ENCODE assay signal across 29 cellular contexts in genomic region chr2:18959200-18959599, GRCh38.
"Had no signal": no experiment of that assay in that cellular context is flagged by ENCODE, and none has a peak within 500 bp of the region (broad histone marks: within the 10 kb centered on the region; RNA-seq: fewer than 3 reads in every experiment).

No MANE protein-coding gene starts in this region.

- H3K27ac ChIP-seq: stomach, suprapubic skin, testis, thoracic aorta, thyroid gland, tibial artery, tibial nerve, transverse colon, upper lobe of left lung, upper lobe of right lung, uterus, vagina had no signal

- H3K4me3 Mint-ChIP-seq: stimulated activated effector memory CD8-positive, alpha-beta T cell treated with anti-CD3 and anti-CD28 coated beads, Interleukin-12 subunit alpha, Interleukin-12 subunit beta, amount 100 ng/mL, for 72 hours; stimulated activated memory B cell treated with anti-CD40 and anti-IgM and Interleukin-4, amounts not matched to agents 10 μg/mL and 1 μg/mL and 100 μg/mL, for 72 hours; stimulated activated naive B cell treated with anti-CD40 and anti-IgM and Interleukin-4, amounts not matched to agents 10 μg/mL and 1 μg/mL and 100 μg/mL, for 72 hours; stimulated activated naive CD8-positive, alpha-beta T cell treated with anti-CD3 and anti-CD28 coated beads, Interleukin-15, amount 100 ng/mL, for 72 hours; stimulated activated naive CD8-positive, alpha-beta T cell treated with anti-CD3 and anti-CD28 coated beads, Interleukin-15, Interleukin-2, amounts not matched to agents 100 ng/mL and 50 ng/mL, for 24 hours; type B pancreatic cell had no signal

- H3K27me3 Mint-ChIP-seq: stimulated activated memory B cell treated with anti-CD40 and anti-IgM and Interleukin-4, amounts not matched to agents 10 μg/mL and 1 μg/mL and 100 μg/mL, for 72 hours; stimulated activated naive CD8-positive, alpha-beta T cell treated with anti-CD3 and anti-CD28 coated beads, Interleukin-15, amount 100 ng/mL, for 72 hours; stimulated activated naive CD8-positive, alpha-beta T cell treated with anti-CD3 and anti-CD28 coated beads, Interleukin-15, Interleukin-2, amounts not matched to agents 100 ng/mL and 50 ng/mL, for 24 hours had no signal

- FAIRE-seq: urothelium cell line had no signal

- H3K9me3 ChIP-seq: testis, thyroid gland, upper lobe of left lung, upper lobe of right lung, uterus, vagina had no signal

- H3K9me3 Mint-ChIP-seq: stimulated activated effector memory CD8-positive, alpha-beta T cell treated with anti-CD3 and anti-CD28 coated beads, Interleukin-12 subunit alpha, Interleukin-12 subunit beta, amount 100 ng/mL, for 72 hours had no signal

- H3K36me3 Mint-ChIP-seq: stimulated activated effector memory CD8-positive, alpha-beta T cell treated with anti-CD3 and anti-CD28 coated beads, Interleukin-12 subunit alpha, Interleukin-12 subunit beta, amount 100 ng/mL, for 72 hours; stimulated activated naive B cell treated with anti-CD40 and anti-IgM and Interleukin-4, amounts not matched to agents 10 μg/mL and 1 μg/mL and 100 μg/mL, for 72 hours; type B pancreatic cell had no signal

- H3K4me1 ChIP-seq: suprapubic skin, thyroid gland, tibial artery, tibial nerve, transverse colon, upper lobe of left lung, upper lobe of right lung, uterus had no signal

- H3K4me3 ChIP-seq: stomach, suprapubic skin, testis, thoracic aorta, thyroid gland, tibial artery, tibial nerve, transverse colon, upper lobe of left lung, upper lobe of right lung, uterus, vagina had no signal

- H3K4me1 Mint-ChIP-seq: stimulated activated effector memory CD8-positive, alpha-beta T cell treated with anti-CD3 and anti-CD28 coated beads, Interleukin-12 subunit alpha, Interleukin-12 subunit beta, amount 100 ng/mL, for 72 hours; stimulated activated memory B cell treated with anti-CD40 and anti-IgM and Interleukin-4, amounts not matched to agents 10 μg/mL and 1 μg/mL and 100 μg/mL, for 72 hours; stimulated activated naive B cell treated with anti-CD40 and anti-IgM and Interleukin-4, amounts not matched to agents 10 μg/mL and 1 μg/mL and 100 μg/mL, for 72 hours; stimulated activated naive CD8-positive, alpha-beta T cell treated with anti-CD3 and anti-CD28 coated beads, Interleukin-15, amount 100 ng/mL, for 72 hours had no signal

- H3K36me3 ChIP-seq: stomach, suprapubic skin, thoracic aorta, thyroid gland, tibial artery, tibial nerve, transverse colon, upper lobe of left lung, upper lobe of right lung, uterus, vagina had no signal

- ATAC-seq: stimulated activated effector memory CD8-positive, alpha-beta T cell treated with anti-CD3 and anti-CD28 coated beads, Interleukin-12 subunit alpha, Interleukin-12 subunit beta, amount 100 ng/mL, for 72 hours; stimulated activated memory B cell treated with anti-CD40 and anti-IgM and Interleukin-4, amounts not matched to agents 10 μg/mL and 1 μg/mL and 100 μg/mL, for 72 hours; stimulated activated naive B cell treated with anti-CD40 and anti-IgM and Interleukin-4, amounts not matched to agents 10 μg/mL and 1 μg/mL and 100 μg/mL, for 72 hours; stimulated activated naive CD8-positive, alpha-beta T cell treated with anti-CD3 and anti-CD28 coated beads, Interleukin-15, amount 100 ng/mL, for 72 hours; stimulated activated naive CD8-positive, alpha-beta T cell treated with anti-CD3 and anti-CD28 coated beads, Interleukin-15, Interleukin-2, amounts not matched to agents 100 U/mL and 50 U/mL, for 24 hours; upper lobe of right lung had no signal

- H3K27ac Mint-ChIP-seq: stimulated activated effector memory CD8-positive, alpha-beta T cell treated with anti-CD3 and anti-CD28 coated beads, Interleukin-12 subunit alpha, Interleukin-12 subunit beta, amount 100 ng/mL, for 72 hours; stimulated activated memory B cell treated with anti-CD40 and anti-IgM and Interleukin-4, amounts not matched to agents 10 μg/mL and 1 μg/mL and 100 μg/mL, for 72 hours; stimulated activated naive B cell treated with anti-CD40 and anti-IgM and Interleukin-4, amounts not matched to agents 10 μg/mL and 1 μg/mL and 100 μg/mL, for 72 hours; stimulated activated naive CD8-positive, alpha-beta T cell treated with anti-CD3 and anti-CD28 coated beads, Interleukin-15, amount 100 ng/mL, for 72 hours; stimulated activated naive CD8-positive, alpha-beta T cell treated with anti-CD3 and anti-CD28 coated beads, Interleukin-15, Interleukin-2, amounts not matched to agents 100 ng/mL and 50 ng/mL, for 24 hours; type B pancreatic cell had no signal

- H3K27me3 ChIP-seq: stomach, suprapubic skin, testis, thyroid gland, tibial artery, tibial nerve, transverse colon, upper lobe of left lung, upper lobe of right lung, uterus, vagina had no signal

- DNase-seq: stimulated activated CD4-positive, alpha-beta T cell treated with anti-CD3 and anti-CD28 coated beads, Interleukin-2, amount 100 ng/mL, for 48 hours; stimulated activated CD4-positive, alpha-beta T cell treated with anti-CD3 and anti-CD28 coated beads, Interleukin-4, amount 100 ng/mL, for 1 hour; stimulated activated CD4-positive, alpha-beta T cell treated with anti-CD3 and anti-CD28 coated beads, Interleukin-4, amount 100 ng/mL, for 24 hours; stimulated activated CD4-positive, alpha-beta T cell treated with anti-CD3 and anti-CD28 coated beads, Interleukin-4, amount 100 ng/mL, for 4 hours; stimulated activated CD8-positive, alpha-beta memory T cell treated with anti-CD3 and anti-CD28 coated beads, Interleukin-4, amount 100 ng/mL, for 48 hours; stimulated activated naive B cell treated with anti-CD40 and anti-IgM and Interleukin-4, amounts not matched to agents 10 μg/mL and 1 μg/mL and 100 μg/mL, for 72 hours; stimulated activated naive CD4-positive, alpha-beta T cell; stimulated activated naive CD4-positive, alpha-beta T cell treated with Interleukin-2 at 50 U/mL for 16 hours; stimulated activated naive CD8-positive, alpha-beta T cell treated with anti-CD3 and anti-CD28 coated beads, Interleukin-15, amount 100 ng/mL, for 72 hours; stimulated activated naive CD8-positive, alpha-beta T cell treated with anti-CD3 and anti-CD28 coated beads, Interleukin-15, Interleukin-2, amounts not matched to agents 100 U/mL and 50 U/mL, for 24 hours; stomach; substantia nigra; testis; thyroid gland; tibial artery; transverse colon; trophoblast cell; upper lobe of left lung; upper lobe of right lung; uterus had no signal
